In genomic region chr4:37687175-37687525, GRCh38 we compare ENCODE assay signal across 8 cellular contexts. TPM values are rescaled to one million over a fixed set of nuclear protein-coding genes. Genes with fewer than 3 reads are reported as not detected.
DNase-seq lines count a peak whose midpoint lies in the region; ATAC-seq, FAIRE-seq and TF ChIP-seq lines count a peak whose summit lies in the region.

No MANE protein-coding gene starts in this region.

- intact Hi-C loops in prostate gland (cut with DNase I): loop anchor here (5.0 to 10.0 kb wide), 3 partner anchors 55 to 290 kb away; no protein-coding TSS in a partner anchor

- H3K36me3 ChIP-seq in prostate gland: no peaks in the 10 kb centered on the region

- FAIRE-seq in GM12891 (lab: Jason Lieb, UNC): peak; percentile 9

- H3K4me3 ChIP-seq in prostate gland: peak overlapping the region; percentile 89 to 93

- no peaks in the 10 kb centered on the region for H3K27me3 ChIP-seq in prostate gland (replicated peaks; ENCODE audit: insufficient read depth)

- peak overlapping the region; percentile 52 for H3K27ac Mint-ChIP-seq in endothelial cell (ENCODE audit: unreplicated experiment)

- peaks cover 9% of the 10 kb centered on the region for H3K27me3 Mint-ChIP-seq in endothelial cell (ENCODE audit: unreplicated experiment)

- no peaks in the 10 kb centered on the region for H3K9me3 Mint-ChIP-seq in endothelial cell (ENCODE audit: unreplicated experiment)

- TF ChIP-seq POLR2A in GM12891 (IDR thresholded peaks at IDR 0.05; ENCODE audit: low read depth, low read length) (no peak), prostate gland (IDR thresholded peaks at IDR 0.05) (no peak)

- H3K4me3 Mint-ChIP-seq in endothelial cell (ENCODE audit: unreplicated experiment): peak overlapping the region; percentile 84

- peak overlapping the region; percentile 55 to 92 for H3K27ac ChIP-seq in prostate gland

- no peaks in the 10 kb centered on the region for H3K4me1 ChIP-seq in prostate gland (replicated peaks)

- TF ChIP-seq CTCF in endothelial cell (IDR thresholded peaks at IDR 0.05; ENCODE audit: unreplicated experiment) (no peak), prostate gland (IDR thresholded peaks at IDR 0.05) (no peak)

- no peak for DNase-seq in GM12891 (ENCODE audit: insufficient read length, low spot score)
- peak; percentile 86 for DNase-seq in OCI-M1 (lab: John Stamatoyannopoulos, UW)
- no peak for DNase-seq in endothelial cell (ENCODE audit: low spot score)
- no peak for DNase-seq in prostate gland (ENCODE audit: low spot score)
- no peak for DNase-seq in GM19240 (ENCODE audit: insufficient read length, low spot score)
- no peak for DNase-seq in ureter (ENCODE audit: low spot score)

- ATAC-seq in HG03439 (IDR thresholded peaks at IDR 0.05; ENCODE audit: unreplicated experiment) (no peak), HG03045 (IDR thresholded peaks at IDR 0.05; ENCODE audit: unreplicated experiment) (no peak)

- no peaks in the 10 kb centered on the region for H3K9me3 ChIP-seq in prostate gland

- H3K36me3 Mint-ChIP-seq in endothelial cell (ENCODE audit: low read depth, unreplicated experiment): no peaks in the 10 kb centered on the region

- 39% methylated on average over 9 of the region's 9 CpGs for WGBS in prostate gland

- H3K4me1 Mint-ChIP-seq in endothelial cell (ENCODE audit: unreplicated experiment): peaks cover 17% of the 10 kb centered on the region

TF ChIP-seq in GM12891, 5 proteins besides CTCF, POLR2A, EP300 and RAD21:
- TF ChIP-seq PAX5 (IDR thresholded peaks at IDR 0.05; ENCODE audit: insufficient read depth, low read length, severe bottlenecking) (no peak), SPI1 (IDR thresholded peaks at IDR 0.05; ENCODE audit: low read depth, low read length) (no peak), TAF1 (IDR thresholded peaks at IDR 0.05; ENCODE audit: low read depth, low read length) (no peak), POU2F2 (IDR thresholded peaks at IDR 0.05; ENCODE audit: low read depth, low read length) (no peak), POLR2AphosphoS5 (IDR thresholded peaks at IDR 0.05; ENCODE audit: low read depth, low read length) (no peak)

RNA-seq across cellular contexts. Expression of gene RELL1, which starts 1.0 kb away (rescaled TPM):
- polyA plus RNA-seq in GM12891 (2012; ENCODE audit: low read depth, missing spikeins): 1.3 TPM
- total RNA-seq in endothelial cell (ENCODE audit: unreplicated experiment): 36.6 TPM
- total RNA-seq in prostate gland: 10 to 100 TPM; 18.9 to 26.2 TPM
- 23.4 TPM for total RNA-seq in ureter
